Comparison of ENCODE assay signal across 22 cellular contexts in genomic region chr19:3253270-3253669, GRCh38. TPM values are rescaled to one million over a fixed set of nuclear protein-coding genes. Genes with fewer than 3 reads are reported as not detected.
A peak's percentile ranks its signal among the peaks of the same experiment; 100 is the strongest.
DNase-seq lines count a peak whose midpoint lies in the region; ATAC-seq and TF ChIP-seq lines count a peak whose summit lies in the region.
"Had no signal": no experiment of that assay in that cellular context is flagged by ENCODE, and none has a peak within 500 bp of the region (broad histone marks: within the 10 kb centered on the region; RNA-seq: fewer than 3 reads in every experiment).

No MANE protein-coding gene starts in this region.

- in situ Hi-C loops in SK-MEL-5 (cut with HindIII; ENCODE audit: low pct_unique_long_range_greater_than_20kb, low sequenced_read_pairs) = no loop called here

- H3K27me3 ChIP-seq in foreskin keratinocyte = no peaks in the 10 kb centered on the region
- H3K27me3 ChIP-seq: cardiac muscle cell had no signal

- DNase-seq in GM12865 (ENCODE audit: low read depth) = peak; percentile 15
- peak; percentile 28 for DNase-seq in SK-MEL-5 (ENCODE audit: low read depth, low spot score)
- no peak for DNase-seq in foreskin keratinocyte
- no peak for DNase-seq in activated gamma-delta T cell treated with Interleukin-2 at 50 U/mL for 16 hours
- DNase-seq in HT-29 (ENCODE audit: low spot score) = no peak
- DNase-seq: activated CD4-positive, alpha-beta T cell treated with anti-CD3 and anti-CD28 coated beads, Interleukin-2, amount 50 U/mL, for 1 hour; activated effector memory CD4-positive, alpha-beta T cell treated with anti-CD3 and anti-CD28 coated beads, Interleukin-2, amount 50 U/mL, for 16 hours; GOT3; NCI-H1105 treated with DMSO at 0.1 percent for 48 hours; NCI-H2107; NCI-H510A treated with DMSO at 0.1 percent for 48 hours; PC-3; SIG-M5; stimulated activated naive CD8-positive, alpha-beta T cell treated with anti-CD3 and anti-CD28 coated beads, Interleukin-15, Interleukin-2, amounts not matched to agents 100 U/mL and 50 U/mL, for 24 hours; tibial artery had no signal

- ATAC-seq in foreskin keratinocyte = no peak
- no peak for ATAC-seq in GM21526 (IDR thresholded peaks at IDR 0.05; ENCODE audit: low FRiP score, unreplicated experiment)
- ATAC-seq: PC-3; stimulated activated naive CD8-positive, alpha-beta T cell treated with anti-CD3 and anti-CD28 coated beads, Interleukin-15, Interleukin-2, amounts not matched to agents 100 U/mL and 50 U/mL, for 24 hours had no signal

- TF ChIP-seq EP300 in Ishikawa (IDR thresholded peaks at IDR 0.05; ENCODE audit: borderline replicate concordance) = no peak

- no peaks in the 10 kb centered on the region for H3K4me1 ChIP-seq in foreskin keratinocyte
- H3K4me1 ChIP-seq: prostate gland, tibial artery had no signal

- no peak overlapping the region for H3K27ac ChIP-seq in foreskin keratinocyte
- H3K27ac ChIP-seq: cardiac muscle cell, prostate gland, skin epidermis, tibial artery had no signal

- TF ChIP-seq CTCF in GM12865 (IDR thresholded peaks at IDR 0.05; ENCODE audit: insufficient read depth, low read depth, low read length, missing control alignments) = no peak
- TF ChIP-seq CTCF in foreskin keratinocyte (conservative IDR thresholded peaks at IDR 0.05) = peak; percentile 22

- TF ChIP-seq RAD21 in Ishikawa (IDR thresholded peaks at IDR 0.05; ENCODE audit: low read depth) = no peak

- H3K4me3 ChIP-seq in GM12865 (ENCODE audit: low read depth, low read length) = no peak overlapping the region
- H3K4me3 ChIP-seq: cardiac muscle cell, prostate gland, skin epidermis, tibial artery had no signal

TF ChIP-seq in Ishikawa, 13 proteins besides CTCF, POLR2A, EP300 and RAD21:
- TF ChIP-seq REST (IDR thresholded peaks at IDR 0.05; ENCODE audit: low read depth) = no peak
- TF ChIP-seq MAX (IDR thresholded peaks at IDR 0.05) = 0 out of 2 replicates have a peak, but pooled peaks have one; percentile 19
- peak; percentile 68; the same call in 1 of the 2 replicates for TF ChIP-seq YY1 (IDR thresholded peaks at IDR 0.05; ENCODE audit: low read depth)
- TF ChIP-seq USF1 (IDR thresholded peaks at IDR 0.05) = peak; percentile 54

RNA-seq across cellular contexts. Expression of gene CELF5, which starts 28.8 kb away (rescaled TPM):
- not detected in 2 replicates for total RNA-seq in SK-MEL-5 (2014; rRNA removed; shearing (Covaris generic))
- 0.21 and 1.3 TPM in 2 replicates for polyA plus RNA-seq in SK-MEL-5 (2015; cell fraction: cytosol; rRNA removed)
- polyA plus RNA-seq in SK-MEL-5 (2015; cell fraction: nucleus; rRNA removed) = 0.26 and 1.3 TPM in 2 replicates
- total RNA-seq in foreskin keratinocyte = 0.11 and 0.20 TPM in 2 replicates
- 0.07 TPM in 1 of 2 replicates, not detected in the other for polyA plus RNA-seq in foreskin keratinocyte
- total RNA-seq in HT-29 (2014; rRNA removed; shearing (Covaris generic)) = 0.10 and 0.53 TPM in 2 replicates
- total RNA-seq: dermis microvascular lymphatic vessel endothelial cell, LHCN-M2 had no signal

Comparison
In these comparisons a context has a peak if more than half of its experiments do, and no peak if none do; other contexts are left out.
1. DNase-seq: peak in GM12865 (single experiment) and SK-MEL-5 (single experiment); none in foreskin keratinocyte (0 of 2), activated gamma-delta T cell treated with Interleukin-2 at 50 U/mL for 16 hours (single experiment) and HT-29 (single experiment).